In the genomic region with DNA sequence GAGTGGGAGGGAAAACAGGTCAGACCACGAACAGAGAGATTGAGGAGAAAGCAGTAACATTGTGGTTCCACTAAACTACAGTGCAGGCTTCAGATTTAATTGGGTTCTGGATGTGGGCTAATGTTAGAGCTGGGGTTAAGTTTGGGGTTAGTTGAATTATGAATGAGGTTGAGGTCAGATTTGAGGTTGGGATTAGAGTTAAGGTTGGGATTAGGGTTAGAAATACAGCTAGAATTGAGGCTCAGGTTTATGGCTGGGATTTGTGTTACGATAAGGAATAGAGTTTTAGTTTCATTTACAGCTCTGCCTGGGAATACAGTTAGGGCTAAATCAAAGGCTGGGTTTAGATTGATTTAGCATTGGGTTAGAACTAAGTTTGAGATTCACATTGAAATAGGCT, we compare ENCODE assay signal across 8 cellular contexts. TPM values are rescaled to one million over a fixed set of nuclear protein-coding genes. Genes with fewer than 3 reads are reported as not detected.
"Had no signal": no experiment of that assay in that cellular context is flagged by ENCODE, and none has a peak within 500 bp of the region (broad histone marks: within the 10 kb centered on the region; RNA-seq: fewer than 3 reads in every experiment).

No MANE protein-coding gene starts in this region.

- H3K4me2 ChIP-seq: GM23338 had no signal

- H3K27ac ChIP-seq: HL-60 had no signal

- DNase-seq: H9, HCEC 1CT had no signal

- H3K9me3 Mint-ChIP-seq: GM23338, H9, IgD-negative memory B cell had no signal

- FAIRE-seq: H1, H54, HepG2 had no signal

- ATAC-seq: GM23338, HepG2 had no signal

- H3K4me3 Mint-ChIP-seq: GM23338, H9, IgD-negative memory B cell had no signal

- H3K4me3 ChIP-seq: GM23338 had no signal

- H3K4me1 Mint-ChIP-seq: IgD-negative memory B cell had no signal

- H2AFZ ChIP-seq: GM23338 had no signal

- H3K27ac Mint-ChIP-seq: GM23338, H9 had no signal

RNA-seq across cellular contexts. Expression of gene VSIG8, which starts 1.8 kb away (rescaled TPM):
- total RNA-seq: GM23338, H1, H9, HepG2 had no signal
- polyA plus RNA-seq: GM23338, H1, HepG2, IgD-negative memory B cell had no signal

RNA-seq across cellular contexts. Expression of gene CFAP45, which starts 35.7 kb away (rescaled TPM):
- total RNA-seq: GM23338, H1, HepG2 had no signal
- polyA plus RNA-seq: HepG2 had no signal

RNA-seq across cellular contexts. Expression of gene SLAMF8, which starts 37.6 kb away (rescaled TPM):
- total RNA-seq: GM23338, H1, H9, HepG2 had no signal
- polyA plus RNA-seq: GM23338, H1, HepG2, IgD-negative memory B cell had no signal
